ENCODE assay signal across 8 cellular contexts in the genomic region with DNA sequence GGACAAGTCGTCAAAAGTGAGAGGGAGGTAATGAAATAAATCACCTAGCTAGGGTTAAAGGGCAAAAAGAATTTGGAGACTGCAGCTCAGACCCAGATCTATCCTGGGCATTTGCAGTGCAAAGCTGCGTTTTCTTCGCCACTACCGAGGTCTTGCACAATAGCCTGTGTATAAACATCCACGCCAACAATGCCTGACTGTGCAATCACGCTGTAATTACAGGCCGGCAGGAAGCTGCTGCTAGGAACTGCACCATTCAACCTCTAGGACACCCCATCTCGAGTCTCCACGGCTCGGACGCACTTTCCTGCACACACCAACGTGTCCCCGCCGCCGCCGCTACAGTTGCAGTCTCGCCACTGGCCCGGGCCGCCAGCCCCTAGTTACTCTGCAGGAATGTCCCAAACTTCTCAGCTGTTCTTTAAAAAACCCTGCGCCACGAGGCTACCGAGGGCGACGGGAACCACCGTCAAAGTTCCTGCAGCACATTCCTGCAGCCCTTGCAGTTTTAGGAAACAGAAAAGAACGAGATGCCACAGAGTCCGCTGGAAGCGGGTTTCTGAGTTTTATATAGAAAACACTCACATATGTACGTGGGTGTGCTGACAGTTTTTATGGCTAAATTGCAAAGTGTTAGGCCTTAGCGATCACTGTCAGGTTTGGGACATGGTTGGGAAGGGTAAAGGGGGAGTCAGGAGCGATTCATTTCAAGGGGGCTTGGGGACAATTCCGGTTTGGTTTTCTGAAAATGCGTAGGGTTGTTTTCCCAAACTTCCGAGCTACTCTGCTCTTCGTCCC.
DNase-seq lines count a peak whose midpoint lies in the region; ATAC-seq and TF ChIP-seq lines count a peak whose summit lies in the region.

No MANE protein-coding gene starts in this region.

- H3K4me3 ChIP-seq in BJ (ENCODE audit: low read depth, low read length) (peak overlapping the region; percentile 57), endodermal cell (ENCODE audit: low read length) (peak overlapping the region; percentile 86)

- H3K4me1 ChIP-seq in endodermal cell (ENCODE audit: control insufficient read depth, insufficient read depth, low read length): peaks cover 16% of the 10 kb centered on the region

- H3K27ac Mint-ChIP-seq in endodermal cell: peak overlapping the region; percentile 91
- peak overlapping the region; percentile 98 for H3K27ac Mint-ChIP-seq in mesothelial cell of epicardium
- peak overlapping the region; percentile 89 for H3K27ac Mint-ChIP-seq in stimulated activated memory B cell treated with anti-CD40 and anti-IgM and Interleukin-4, amounts not matched to agents 10 μg/mL and 1 μg/mL and 100 μg/mL, for 72 hours

- H3K9me3 ChIP-seq in endodermal cell (ENCODE audit: control insufficient read depth, low read length): no peaks in the 10 kb centered on the region

- H3K4me1 Mint-ChIP-seq in endodermal cell: peaks cover 46% of the 10 kb centered on the region
- H3K4me1 Mint-ChIP-seq in mesothelial cell of epicardium: peaks cover 71% of the 10 kb centered on the region
- H3K4me1 Mint-ChIP-seq in stimulated activated memory B cell treated with anti-CD40 and anti-IgM and Interleukin-4, amounts not matched to agents 10 μg/mL and 1 μg/mL and 100 μg/mL, for 72 hours: peaks cover 66% of the 10 kb centered on the region

- TF ChIP-seq CTCF in BJ (IDR thresholded peaks at IDR 0.05; ENCODE audit: insufficient read depth, low read depth, low read length) (peak; percentile 42), endodermal cell (conservative IDR thresholded peaks at IDR 0.05) (peak; percentile 55), mesothelial cell of epicardium (IDR thresholded peaks at IDR 0.05; ENCODE audit: unreplicated experiment) (no peak)

- H3K4me3 Mint-ChIP-seq in endodermal cell: peak overlapping the region; percentile 79
- peak overlapping the region; percentile 86 for H3K4me3 Mint-ChIP-seq in mesothelial cell of epicardium
- H3K4me3 Mint-ChIP-seq in stimulated activated memory B cell treated with anti-CD40 and anti-IgM and Interleukin-4, amounts not matched to agents 10 μg/mL and 1 μg/mL and 100 μg/mL, for 72 hours: peak overlapping the region; percentile 93

- ATAC-seq in GM21619 (IDR thresholded peaks at IDR 0.05; ENCODE audit: unreplicated experiment) (peak; percentile 35), HG03460 (IDR thresholded peaks at IDR 0.05; ENCODE audit: unreplicated experiment) (no peak)
- peak; percentile 74 for ATAC-seq in stimulated activated memory B cell treated with anti-CD40 and anti-IgM and Interleukin-4, amounts not matched to agents 10 μg/mL and 1 μg/mL and 100 μg/mL, for 72 hours

- H3K36me3 ChIP-seq in BJ (ENCODE audit: control insufficient read depth, insufficient read depth, low read length): no peaks in the 10 kb centered on the region
- no peaks in the 10 kb centered on the region for H3K36me3 ChIP-seq in endodermal cell (ENCODE audit: control insufficient read depth, insufficient read depth, low read length)

- 1 to 2% methylated on average over 33 to 35 of the region's 35 CpGs for WGBS in endodermal cell (ENCODE audit: insufficient coverage in 1 of 2, insufficient read length in 1 of 2), 2 experiments

- peak overlapping the region; percentile 78 for H3K27ac ChIP-seq in endodermal cell (ENCODE audit: low read depth, low read length)

- H3K36me3 Mint-ChIP-seq in endodermal cell (ENCODE audit: low read depth) (no peaks in the 10 kb centered on the region), mesothelial cell of epicardium (no peaks in the 10 kb centered on the region)
- H3K36me3 Mint-ChIP-seq in stimulated activated memory B cell treated with anti-CD40 and anti-IgM and Interleukin-4, amounts not matched to agents 10 μg/mL and 1 μg/mL and 100 μg/mL, for 72 hours: peaks cover 6% of the 10 kb centered on the region

- POLR2A ChIA-PET in BJ (lab: Charles Lee): interaction anchor here (0.5 to 1.1 kb wide), 5 partner anchors 19 to 160 kb away, joined by 3 to 4 read pairs (median 3); a partner anchor contains a TSS

- DNase-seq in BJ (ENCODE audit: low read depth) (peak; percentile 56), NCI-H748 (lab: John Stamatoyannopoulos, UW; ENCODE audit: unreplicated experiment) (peak; percentile 74), endodermal cell (peak; percentile 79), mesothelial cell of epicardium (ENCODE audit: low spot score in 2 of 2, unreplicated experiment in 2 of 2) (peak; percentile 37 to 66)
- DNase-seq in activated CD8-positive, alpha-beta memory T cell treated with anti-CD3 and anti-CD28 coated beads for 48 hours (ENCODE audit: low read depth in 2 of 3, low spot score in 2 of 3): peak in 2 of 3 experiments; percentile 36 to 42

- H3K9ac ChIP-seq in endodermal cell (ENCODE audit: extremely low read depth, low read length, poor library complexity, severe bottlenecking): peak overlapping the region; percentile 70

- CTCF ChIA-PET in BJ (lab: Yijun Ruan, JAX): interaction anchor here (0.7 to 3.4 kb wide), 11 partner anchors 9 to 65 kb away, joined by 3 to 23 read pairs (median 5); partner anchors contain the start of gene PTGR2

- peaks cover 39% of the 10 kb centered on the region for H3K27me3 Mint-ChIP-seq in endodermal cell (ENCODE audit: insufficient read depth)
- no peaks in the 10 kb centered on the region for H3K27me3 Mint-ChIP-seq in mesothelial cell of epicardium (ENCODE audit: low read depth)
- H3K27me3 Mint-ChIP-seq in stimulated activated memory B cell treated with anti-CD40 and anti-IgM and Interleukin-4, amounts not matched to agents 10 μg/mL and 1 μg/mL and 100 μg/mL, for 72 hours: no peaks in the 10 kb centered on the region

- H3K27me3 ChIP-seq in BJ (ENCODE audit: control insufficient read depth, insufficient read depth, low read length) (no peaks in the 10 kb centered on the region), endodermal cell (ENCODE audit: control insufficient read depth, insufficient read depth, low read length, poor library complexity, severe bottlenecking) (no peaks in the 10 kb centered on the region)

- H3K9me3 Mint-ChIP-seq in endodermal cell (no peaks in the 10 kb centered on the region), mesothelial cell of epicardium (no peaks in the 10 kb centered on the region)
- no peaks in the 10 kb centered on the region for H3K9me3 Mint-ChIP-seq in stimulated activated memory B cell treated with anti-CD40 and anti-IgM and Interleukin-4, amounts not matched to agents 10 μg/mL and 1 μg/mL and 100 μg/mL, for 72 hours
